ENCODE assay signal across 1 cellular context in the genomic region with DNA sequence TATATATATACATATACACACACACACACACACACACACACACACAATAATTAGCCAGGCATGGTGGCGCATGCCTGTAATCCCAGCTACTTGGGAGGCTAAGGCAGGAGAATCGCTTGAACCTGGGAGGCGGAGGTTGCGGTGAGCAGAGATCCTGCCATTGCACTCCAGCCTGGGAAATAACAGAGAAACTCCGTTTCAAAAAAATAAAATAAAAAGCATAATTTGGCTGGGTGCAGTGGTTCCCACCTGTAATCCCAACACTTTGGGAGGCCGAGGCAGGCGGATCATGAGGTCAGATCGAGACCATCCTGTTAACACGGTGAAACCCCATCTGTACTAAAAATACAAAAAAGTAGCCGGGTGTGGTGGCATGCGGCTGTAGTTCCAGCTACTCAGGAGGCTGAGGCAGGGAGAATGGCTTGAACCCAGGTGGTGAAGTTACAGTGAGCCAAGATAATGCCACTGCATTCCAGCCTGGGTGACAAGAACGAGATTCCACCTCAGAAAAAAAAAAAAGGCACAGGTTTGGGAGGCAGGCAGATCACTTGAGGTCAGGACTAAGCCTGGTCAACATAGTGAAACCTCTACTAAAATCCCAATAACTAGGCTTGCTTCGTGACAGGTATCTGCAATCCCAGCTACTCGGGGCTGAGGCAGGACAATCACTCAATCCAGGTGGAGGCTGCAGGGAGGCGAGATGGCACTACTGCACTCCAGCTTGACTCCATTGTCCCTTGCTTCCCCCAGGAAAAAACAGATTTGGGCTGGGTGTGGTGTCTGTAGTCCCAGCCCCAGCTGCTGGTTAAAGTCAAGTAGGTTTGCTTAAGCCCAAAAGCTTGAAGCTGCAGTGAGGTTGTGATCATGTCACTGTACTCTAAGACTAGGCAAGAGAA.
TF ChIP-seq lines count a peak whose summit lies in the region.

No MANE protein-coding gene starts in this region.

TF ChIP-seq in H1, 55 proteins besides CTCF, POLR2A, EP300 and RAD21:
- peak in 1 of 2 experiments; percentile 12 for TF ChIP-seq BCL11A (IDR thresholded peaks at IDR 0.05; ENCODE audit: low read depth in 2 of 2, low read length in 2 of 2)
- TF ChIP-seq RXRA (IDR thresholded peaks at IDR 0.05; ENCODE audit: insufficient read depth, low read depth, low read length): no peak
- TF ChIP-seq TAF7 (optimal IDR thresholded peaks at IDR 0.05; ENCODE audit: borderline replicate concordance, low read depth, low read length): peak; percentile 78
- TF ChIP-seq, protein P1, sequence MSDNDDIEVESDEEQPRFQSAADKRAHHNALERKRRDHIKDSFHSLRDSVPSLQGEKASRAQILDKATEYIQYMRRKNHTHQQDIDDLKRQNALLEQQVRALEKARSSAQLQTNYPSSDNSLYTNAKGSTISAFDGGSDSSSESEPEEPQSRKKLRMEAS (IDR thresholded peaks at IDR 0.05): no peak
- TF ChIP-seq YY1 (IDR thresholded peaks at IDR 0.05; ENCODE audit: low read depth, low read length): peak; percentile 7; the same call in 1 of the 2 replicates
- 0 out of 2 replicates have a peak, but pooled peaks have one; percentile 34 for TF ChIP-seq TBP (IDR thresholded peaks at IDR 0.05; ENCODE audit: low read depth, low read length)
- TF ChIP-seq ZNF274 (IDR thresholded peaks at IDR 0.05; ENCODE audit: borderline replicate concordance, extremely low read depth, low read length): no peak
- TF ChIP-seq GABPA (IDR thresholded peaks at IDR 0.05; ENCODE audit: borderline replicate concordance, insufficient read depth, low read length): no peak
- no peak for TF ChIP-seq RNF2 (IDR thresholded peaks at IDR 0.05; ENCODE audit: borderline replicate concordance, low read depth, low read length, missing control alignments, poor library complexity, severe bottlenecking)
- TF ChIP-seq SIN3A (conservative IDR thresholded peaks at IDR 0.05 in 1 of 2, IDR thresholded peaks at IDR 0.05 in 1 of 2; ENCODE audit: low read depth in 1 of 2, low read length in 2 of 2): peak in 1 of 2 experiments; percentile 24; a peak in 1 of 4 replicates
- TF ChIP-seq SIRT6 (IDR thresholded peaks at IDR 0.05; ENCODE audit: low read length): peak; percentile 99
- no peak for TF ChIP-seq SUZ12 (IDR thresholded peaks at IDR 0.05; ENCODE audit: low read length)
- peak; percentile 10 for TF ChIP-seq CHD2 (IDR thresholded peaks at IDR 0.05; ENCODE audit: low read length)
- TF ChIP-seq BACH1 (IDR thresholded peaks at IDR 0.05; ENCODE audit: low read length): no peak
- no peak for TF ChIP-seq JUND (IDR thresholded peaks at IDR 0.05; ENCODE audit: low read length)
- TF ChIP-seq MAFK (IDR thresholded peaks at IDR 0.05; ENCODE audit: low read depth, low read length): no peak
- TF ChIP-seq, protein P2, sequence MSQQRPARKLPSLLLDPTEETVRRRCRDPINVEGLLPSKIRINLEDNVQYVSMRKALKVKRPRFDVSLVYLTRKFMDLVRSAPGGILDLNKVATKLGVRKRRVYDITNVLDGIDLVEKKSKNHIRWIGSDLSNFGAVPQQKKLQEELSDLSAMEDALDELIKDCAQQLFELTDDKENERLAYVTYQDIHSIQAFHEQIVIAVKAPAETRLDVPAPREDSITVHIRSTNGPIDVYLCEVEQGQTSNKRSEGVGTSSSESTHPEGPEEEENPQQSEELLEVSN (IDR thresholded peaks at IDR 0.05): no peak
- TF ChIP-seq JUN (IDR thresholded peaks at IDR 0.05; ENCODE audit: low read depth, low read length): no peak
- no peak for TF ChIP-seq EGR1 (IDR thresholded peaks at IDR 0.05; ENCODE audit: borderline replicate concordance, low read depth, low read length)
- TF ChIP-seq ASH2L (IDR thresholded peaks at IDR 0.05; ENCODE audit: low read length): peak; percentile 29
- TF ChIP-seq SP4 (IDR thresholded peaks at IDR 0.05; ENCODE audit: low read length): no peak; the same call in 1 of the 2 replicates
- TF ChIP-seq, protein P3, sequence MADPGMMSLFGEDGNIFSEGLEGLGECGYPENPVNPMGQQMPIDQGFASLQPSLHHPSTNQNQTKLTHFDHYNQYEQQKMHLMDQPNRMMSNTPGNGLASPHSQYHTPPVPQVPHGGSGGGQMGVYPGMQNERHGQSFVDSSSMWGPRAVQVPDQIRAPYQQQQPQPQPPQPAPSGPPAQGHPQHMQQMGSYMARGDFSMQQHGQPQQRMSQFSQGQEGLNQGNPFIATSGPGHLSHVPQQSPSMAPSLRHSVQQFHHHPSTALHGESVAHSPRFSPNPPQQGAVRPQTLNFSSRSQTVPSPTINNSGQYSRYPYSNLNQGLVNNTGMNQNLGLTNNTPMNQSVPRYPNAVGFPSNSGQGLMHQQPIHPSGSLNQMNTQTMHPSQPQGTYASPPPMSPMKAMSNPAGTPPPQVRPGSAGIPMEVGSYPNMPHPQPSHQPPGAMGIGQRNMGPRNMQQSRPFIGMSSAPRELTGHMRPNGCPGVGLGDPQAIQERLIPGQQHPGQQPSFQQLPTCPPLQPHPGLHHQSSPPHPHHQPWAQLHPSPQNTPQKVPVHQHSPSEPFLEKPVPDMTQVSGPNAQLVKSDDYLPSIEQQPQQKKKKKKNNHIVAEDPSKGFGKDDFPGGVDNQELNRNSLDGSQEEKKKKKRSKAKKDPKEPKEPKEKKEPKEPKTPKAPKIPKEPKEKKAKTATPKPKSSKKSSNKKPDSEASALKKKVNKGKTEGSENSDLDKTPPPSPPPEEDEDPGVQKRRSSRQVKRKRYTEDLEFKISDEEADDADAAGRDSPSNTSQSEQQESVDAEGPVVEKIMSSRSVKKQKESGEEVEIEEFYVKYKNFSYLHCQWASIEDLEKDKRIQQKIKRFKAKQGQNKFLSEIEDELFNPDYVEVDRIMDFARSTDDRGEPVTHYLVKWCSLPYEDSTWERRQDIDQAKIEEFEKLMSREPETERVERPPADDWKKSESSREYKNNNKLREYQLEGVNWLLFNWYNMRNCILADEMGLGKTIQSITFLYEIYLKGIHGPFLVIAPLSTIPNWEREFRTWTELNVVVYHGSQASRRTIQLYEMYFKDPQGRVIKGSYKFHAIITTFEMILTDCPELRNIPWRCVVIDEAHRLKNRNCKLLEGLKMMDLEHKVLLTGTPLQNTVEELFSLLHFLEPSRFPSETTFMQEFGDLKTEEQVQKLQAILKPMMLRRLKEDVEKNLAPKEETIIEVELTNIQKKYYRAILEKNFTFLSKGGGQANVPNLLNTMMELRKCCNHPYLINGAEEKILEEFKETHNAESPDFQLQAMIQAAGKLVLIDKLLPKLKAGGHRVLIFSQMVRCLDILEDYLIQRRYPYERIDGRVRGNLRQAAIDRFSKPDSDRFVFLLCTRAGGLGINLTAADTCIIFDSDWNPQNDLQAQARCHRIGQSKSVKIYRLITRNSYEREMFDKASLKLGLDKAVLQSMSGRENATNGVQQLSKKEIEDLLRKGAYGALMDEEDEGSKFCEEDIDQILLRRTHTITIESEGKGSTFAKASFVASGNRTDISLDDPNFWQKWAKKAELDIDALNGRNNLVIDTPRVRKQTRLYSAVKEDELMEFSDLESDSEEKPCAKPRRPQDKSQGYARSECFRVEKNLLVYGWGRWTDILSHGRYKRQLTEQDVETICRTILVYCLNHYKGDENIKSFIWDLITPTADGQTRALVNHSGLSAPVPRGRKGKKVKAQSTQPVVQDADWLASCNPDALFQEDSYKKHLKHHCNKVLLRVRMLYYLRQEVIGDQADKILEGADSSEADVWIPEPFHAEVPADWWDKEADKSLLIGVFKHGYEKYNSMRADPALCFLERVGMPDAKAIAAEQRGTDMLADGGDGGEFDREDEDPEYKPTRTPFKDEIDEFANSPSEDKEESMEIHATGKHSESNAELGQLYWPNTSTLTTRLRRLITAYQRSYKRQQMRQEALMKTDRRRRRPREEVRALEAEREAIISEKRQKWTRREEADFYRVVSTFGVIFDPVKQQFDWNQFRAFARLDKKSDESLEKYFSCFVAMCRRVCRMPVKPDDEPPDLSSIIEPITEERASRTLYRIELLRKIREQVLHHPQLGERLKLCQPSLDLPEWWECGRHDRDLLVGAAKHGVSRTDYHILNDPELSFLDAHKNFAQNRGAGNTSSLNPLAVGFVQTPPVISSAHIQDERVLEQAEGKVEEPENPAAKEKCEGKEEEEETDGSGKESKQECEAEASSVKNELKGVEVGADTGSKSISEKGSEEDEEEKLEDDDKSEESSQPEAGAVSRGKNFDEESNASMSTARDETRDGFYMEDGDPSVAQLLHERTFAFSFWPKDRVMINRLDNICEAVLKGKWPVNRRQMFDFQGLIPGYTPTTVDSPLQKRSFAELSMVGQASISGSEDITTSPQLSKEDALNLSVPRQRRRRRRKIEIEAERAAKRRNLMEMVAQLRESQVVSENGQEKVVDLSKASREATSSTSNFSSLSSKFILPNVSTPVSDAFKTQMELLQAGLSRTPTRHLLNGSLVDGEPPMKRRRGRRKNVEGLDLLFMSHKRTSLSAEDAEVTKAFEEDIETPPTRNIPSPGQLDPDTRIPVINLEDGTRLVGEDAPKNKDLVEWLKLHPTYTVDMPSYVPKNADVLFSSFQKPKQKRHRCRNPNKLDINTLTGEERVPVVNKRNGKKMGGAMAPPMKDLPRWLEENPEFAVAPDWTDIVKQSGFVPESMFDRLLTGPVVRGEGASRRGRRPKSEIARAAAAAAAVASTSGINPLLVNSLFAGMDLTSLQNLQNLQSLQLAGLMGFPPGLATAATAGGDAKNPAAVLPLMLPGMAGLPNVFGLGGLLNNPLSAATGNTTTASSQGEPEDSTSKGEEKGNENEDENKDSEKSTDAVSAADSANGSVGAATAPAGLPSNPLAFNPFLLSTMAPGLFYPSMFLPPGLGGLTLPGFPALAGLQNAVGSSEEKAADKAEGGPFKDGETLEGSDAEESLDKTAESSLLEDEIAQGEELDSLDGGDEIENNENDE (IDR thresholded peaks at IDR 0.05; ENCODE audit: insufficient replicate concordance, low read length): no peak
- no peak for TF ChIP-seq EZH2 (IDR thresholded peaks at IDR 0.05; ENCODE audit: low read depth, low read length, severe bottlenecking)
- TF ChIP-seq FOSL1 (IDR thresholded peaks at IDR 0.05; ENCODE audit: insufficient read depth, low read depth, low read length): no peak
- TF ChIP-seq CREB1 (IDR thresholded peaks at IDR 0.05): no peak
- TF ChIP-seq, protein P4, sequence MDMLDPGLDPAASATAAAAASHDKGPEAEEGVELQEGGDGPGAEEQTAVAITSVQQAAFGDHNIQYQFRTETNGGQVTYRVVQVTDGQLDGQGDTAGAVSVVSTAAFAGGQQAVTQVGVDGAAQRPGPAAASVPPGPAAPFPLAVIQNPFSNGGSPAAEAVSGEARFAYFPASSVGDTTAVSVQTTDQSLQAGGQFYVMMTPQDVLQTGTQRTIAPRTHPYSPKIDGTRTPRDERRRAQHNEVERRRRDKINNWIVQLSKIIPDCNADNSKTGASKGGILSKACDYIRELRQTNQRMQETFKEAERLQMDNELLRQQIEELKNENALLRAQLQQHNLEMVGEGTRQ (IDR thresholded peaks at IDR 0.05; ENCODE audit: low read length): peak; percentile 19; the same call in 1 of the 2 replicates
- peak; percentile 72; the same call in 1 of the 2 replicates for TF ChIP-seq TEAD4 (IDR thresholded peaks at IDR 0.05; ENCODE audit: low read depth, low read length)
- TF ChIP-seq POU5F1 (IDR thresholded peaks at IDR 0.05; ENCODE audit: low read depth, low read length): no peak
- peak; percentile 92 for TF ChIP-seq POLR2AphosphoS5 (IDR thresholded peaks at IDR 0.05; ENCODE audit: low read depth, low read length)
- TF ChIP-seq, protein P5, sequence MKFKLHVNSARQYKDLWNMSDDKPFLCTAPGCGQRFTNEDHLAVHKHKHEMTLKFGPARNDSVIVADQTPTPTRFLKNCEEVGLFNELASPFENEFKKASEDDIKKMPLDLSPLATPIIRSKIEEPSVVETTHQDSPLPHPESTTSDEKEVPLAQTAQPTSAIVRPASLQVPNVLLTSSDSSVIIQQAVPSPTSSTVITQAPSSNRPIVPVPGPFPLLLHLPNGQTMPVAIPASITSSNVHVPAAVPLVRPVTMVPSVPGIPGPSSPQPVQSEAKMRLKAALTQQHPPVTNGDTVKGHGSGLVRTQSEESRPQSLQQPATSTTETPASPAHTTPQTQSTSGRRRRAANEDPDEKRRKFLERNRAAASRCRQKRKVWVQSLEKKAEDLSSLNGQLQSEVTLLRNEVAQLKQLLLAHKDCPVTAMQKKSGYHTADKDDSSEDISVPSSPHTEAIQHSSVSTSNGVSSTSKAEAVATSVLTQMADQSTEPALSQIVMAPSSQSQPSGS (IDR thresholded peaks at IDR 0.05; ENCODE audit: low read length): peak; percentile 69; the same call in 1 of the 2 replicates
- 0 out of 2 replicates have a peak, but pooled peaks have one; percentile 56 for TF ChIP-seq TAF1 (IDR thresholded peaks at IDR 0.05; ENCODE audit: low read depth, low read length)
- TF ChIP-seq KDM5A (IDR thresholded peaks at IDR 0.05; ENCODE audit: low read length): no peak
